2 cellular contexts compared by ENCODE assay signal in genomic region chr12:69334138-69334537, GRCh38.
TF ChIP-seq lines count a peak whose summit lies in the region.

No MANE protein-coding gene starts in this region.

TF ChIP-seq in HepG2, 621 proteins besides CTCF, POLR2A, EP300 and RAD21:
- peak; percentile 66 for TF ChIP-seq MAFF (IDR thresholded peaks at IDR 0.05; ENCODE audit: low read depth, low read length)
- no peak for TF ChIP-seq NFAT5 (CRISPR knock-in tag; IDR thresholded peaks at IDR 0.05)
- no peak for TF ChIP-seq MEF2D (CRISPR knock-in tag; IDR thresholded peaks at IDR 0.05)
- TF ChIP-seq ZNF44 (CRISPR knock-in tag; IDR thresholded peaks at IDR 0.05) = no peak
- no peak for TF ChIP-seq TERF1 (CRISPR knock-in tag; IDR thresholded peaks at IDR 0.05)
- peak; percentile 49 to 80; a peak in 3 of 4 replicates for TF ChIP-seq MAFK (conservative IDR thresholded peaks at IDR 0.05 in 1 of 2, IDR thresholded peaks at IDR 0.05 in 1 of 2; ENCODE audit: low read length in 2 of 2)

TF ChIP-seq in K562, 482 proteins besides CTCF, POLR2A, EP300 and RAD21:
- TF ChIP-seq ZNF449 (CRISPR knock-in tag; IDR thresholded peaks at IDR 0.05) (no peak), ZNF316 (IDR thresholded peaks at IDR 0.05) (peak; percentile 52; the same call in 1 of the 2 replicates)
